ENCODE assay signal across 11 cellular contexts in the genomic region with DNA sequence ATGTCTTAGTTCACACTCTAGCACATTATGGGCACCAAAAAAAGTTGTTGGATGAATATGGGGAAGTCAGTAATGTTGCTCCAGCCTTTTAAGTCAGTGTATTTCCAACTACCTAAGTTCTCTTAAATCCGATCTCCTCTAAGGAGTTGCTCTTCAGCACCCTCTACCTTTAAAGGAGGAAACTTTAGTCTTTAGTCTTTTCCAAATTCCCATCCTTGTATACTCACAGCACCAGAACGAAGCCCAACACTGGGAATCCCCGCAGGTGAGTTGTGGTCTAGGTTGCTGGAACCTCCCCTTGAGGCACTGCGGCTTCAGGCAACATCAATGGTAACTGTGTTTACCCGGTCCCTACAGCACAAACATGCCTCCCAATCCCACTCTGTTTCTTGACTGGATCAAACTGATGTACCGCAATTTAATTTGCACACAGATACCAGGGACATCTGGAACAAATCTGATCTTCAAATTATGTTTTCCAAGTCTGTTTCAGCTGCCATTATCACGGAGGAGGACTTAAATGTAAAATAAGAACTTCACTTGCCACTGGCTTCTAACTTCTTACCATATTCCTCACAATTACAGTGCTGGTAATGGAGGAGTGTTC.
DNase-seq lines count a peak whose midpoint lies in the region; ATAC-seq and TF ChIP-seq lines count a peak whose summit lies in the region.
"Had no signal": no experiment of that assay in that cellular context is flagged by ENCODE, and none has a peak within 500 bp of the region (broad histone marks: within the 10 kb centered on the region; RNA-seq: fewer than 3 reads in every experiment).

No MANE protein-coding gene starts in this region.

- H3K36me3 Mint-ChIP-seq in CD8-positive, alpha-beta T cell, result peaks cover 21% of the 10 kb centered on the region

- no peaks in the 10 kb centered on the region for H3K27me3 ChIP-seq in IMR-90 (ENCODE audit: control insufficient read depth, insufficient read depth, low read length)
- no peaks in the 10 kb centered on the region for H3K27me3 ChIP-seq in CD8-positive, alpha-beta T cell (ENCODE audit: insufficient read depth, low read length)
- H3K27me3 ChIP-seq: neutrophil had no signal

- H3K18ac ChIP-seq in IMR-90 (ENCODE audit: low read depth, low read length), result no peak overlapping the region

- H2BK20ac ChIP-seq in IMR-90 (ENCODE audit: low read depth, low read length), result no peak overlapping the region

- H3K9me1 ChIP-seq in IMR-90 (ENCODE audit: insufficient read depth, low read length), result no peaks in the 10 kb centered on the region; the same call in 1 of the 2 replicates

- no peak overlapping the region for H3K4me2 ChIP-seq in IMR-90 (ENCODE audit: low read depth, low read length)

- peaks cover 3% of the 10 kb centered on the region; the same call in 1 of the 2 replicates for H3K4me1 ChIP-seq in IMR-90 (ENCODE audit: control insufficient read depth, insufficient read depth, low read length)
- H3K4me1 ChIP-seq in CD8-positive, alpha-beta T cell (ENCODE audit: insufficient read depth, low read length), result peaks cover 14% of the 10 kb centered on the region

- in situ Hi-C loops in IMR-90 (cut with MboI; ENCODE audit: low sequenced_read_pairs) (no loop called here), astrocyte of the cerebellum (cut with HindIII; ENCODE audit: low sequenced_read_pairs) (no loop called here)

- no peak overlapping the region for H3K14ac ChIP-seq in IMR-90 (replicated peaks; ENCODE audit: low read depth, low read length)

- no peak overlapping the region for H3K23ac ChIP-seq in IMR-90 (ENCODE audit: low read depth, low read length)

- no peak overlapping the region for H4K91ac ChIP-seq in IMR-90 (ENCODE audit: insufficient read depth, low read depth, low read length)

- POLR2A ChIA-PET in IMR-90 (lab: Charles Lee; ENCODE audit: unreplicated experiment), result no interaction called here
- POLR2A ChIA-PET in CD8-positive, alpha-beta T cell (lab: Charles Lee), result no interaction called here

- H2AK9ac ChIP-seq in IMR-90 (replicated peaks; ENCODE audit: low read depth, low read length, poor library complexity), result no peak overlapping the region

- no peaks in the 10 kb centered on the region for H3K9me3 Mint-ChIP-seq in CD8-positive, alpha-beta T cell

- no TSS peak for BruUV-seq in IMR-90 (replicated peaks; lab: Mats Ljungman, UMichigan)

- H4K5ac ChIP-seq in IMR-90 (ENCODE audit: low read depth, low read length), result no peak overlapping the region

- H3K4me3 ChIP-seq in AG09309 (ENCODE audit: control insufficient read depth, low read depth, low read length) (no peak overlapping the region), IMR-90 (ENCODE audit: insufficient read depth, low read depth, low read length) (no peak overlapping the region), astrocyte of the cerebellum (ENCODE audit: low read depth, low read length) (no peak overlapping the region)
- H3K4me3 ChIP-seq in CD8-positive, alpha-beta T cell (ENCODE audit: low read depth, low read length), result no peak overlapping the region

- dilution Hi-C loops in IMR-90 (cut with HindIII; ENCODE audit: low sequenced_read_pairs, unreplicated experiment), result no loop called here

- no peak overlapping the region for H2BK15ac ChIP-seq in IMR-90 (ENCODE audit: low read depth, low read length)

- no peak overlapping the region for H3K27ac ChIP-seq in IMR-90 (ENCODE audit: insufficient read depth, low read length)
- H3K27ac ChIP-seq in CD8-positive, alpha-beta T cell (ENCODE audit: low read depth, low read length), result no peak overlapping the region
- H3K27ac ChIP-seq: neutrophil had no signal

- 100% methylated on average over 2 of the region's 7 CpGs; no CpG with 5 or more reads in 1 of the 2 experiments for WGBS in IMR-90 (ENCODE audit: extremely low coverage in 2 of 2, insufficient read length in 1 of 2), 2 experiments

- no peak overlapping the region for H3K56ac ChIP-seq in IMR-90 (ENCODE audit: extremely low read depth, insufficient read depth, low read length)

- CTCF ChIA-PET in IMR-90 (lab: Yijun Ruan, JAX), result no interaction called here
- CTCF ChIA-PET in CD8-positive, alpha-beta T cell (lab: Charles Lee), result no interaction called here

- ATAC-seq in IMR-90 (ENCODE audit: low read depth) (0 out of 2 replicates have a peak, but pooled peaks have one; percentile 51), left colon (peak; percentile 24), HG03095 (IDR thresholded peaks at IDR 0.05; ENCODE audit: unreplicated experiment) (no peak)
- no peak for ATAC-seq in CD8-positive, alpha-beta T cell

- no peak overlapping the region for H4K8ac ChIP-seq in IMR-90 (ENCODE audit: low read depth in 2 of 2, low read length in 2 of 2)

- DNase-seq in AG09309 (ENCODE audit: low read depth) (no peak), IMR-90 (peak; percentile 19), astrocyte of the cerebellum (ENCODE audit: low read depth) (no peak), left colon (no peak), T-helper 1 cell (no peak)
- DNase-seq in CD8-positive, alpha-beta T cell, result no peak
- no peak for DNase-seq in activated CD4-positive, alpha-beta T cell treated with anti-CD3 and anti-CD28 coated beads for 1 hour
- DNase-seq: DMS79, NCI-H774 had no signal

- H2BK120ac ChIP-seq in IMR-90 (ENCODE audit: low read depth, low read length), result no peak overlapping the region

- no peaks in the 10 kb centered on the region for H3K27me3 Mint-ChIP-seq in CD8-positive, alpha-beta T cell (ENCODE audit: low read depth)

- H3K4ac ChIP-seq in IMR-90 (ENCODE audit: low read depth, low read length), result no peak overlapping the region

- no peak overlapping the region for H2AFZ ChIP-seq in IMR-90 (replicated peaks; ENCODE audit: low read length, poor library complexity)

- H2BK5ac ChIP-seq in IMR-90 (ENCODE audit: low read depth, low read length, poor library complexity, severe bottlenecking), result no peak overlapping the region

- H3K4me3 Mint-ChIP-seq in CD8-positive, alpha-beta T cell, result no peak overlapping the region

- peaks cover 7% of the 10 kb centered on the region for H3K36me3 ChIP-seq in IMR-90 (ENCODE audit: control insufficient read depth, insufficient read depth, low read length)
- H3K36me3 ChIP-seq in CD8-positive, alpha-beta T cell (ENCODE audit: insufficient read depth, low read length), result no peaks in the 10 kb centered on the region
- H3K36me3 ChIP-seq: neutrophil had no signal

- no peak overlapping the region for H3K27ac Mint-ChIP-seq in CD8-positive, alpha-beta T cell

- peaks cover 58 to 79% of the 10 kb centered on the region in 2 experiments for H3K79me1 ChIP-seq in IMR-90 (ENCODE audit: low read depth in 1 of 2, low read length in 2 of 2)

- TF ChIP-seq CTCF in AG09309 (IDR thresholded peaks at IDR 0.05; ENCODE audit: control insufficient read depth, insufficient read depth, low read depth, low read length, missing control alignments) (peak; percentile 55), IMR-90 (conservative IDR thresholded peaks at IDR 0.05; ENCODE audit: low read depth, low read length) (peak; percentile 33), astrocyte of the cerebellum (IDR thresholded peaks at IDR 0.05; ENCODE audit: low read depth, low read length, missing control alignments) (peak; percentile 50)
- TF ChIP-seq CTCF in CD8-positive, alpha-beta T cell (IDR thresholded peaks at IDR 0.05), result no peak

- TF ChIP-seq POLR2A in IMR-90 (IDR thresholded peaks at IDR 0.05; ENCODE audit: low read depth, low read length), result no peak

- H3K4me1 Mint-ChIP-seq in CD8-positive, alpha-beta T cell (ENCODE audit: low read depth), result peaks cover 69% of the 10 kb centered on the region

- peaks cover 6% of the 10 kb centered on the region for H3K9me3 ChIP-seq in IMR-90 (ENCODE audit: control insufficient read depth, insufficient read depth, low read length)
- H3K9me3 ChIP-seq in CD8-positive, alpha-beta T cell (ENCODE audit: low read length), result no peaks in the 10 kb centered on the region
- H3K9me3 ChIP-seq: neutrophil had no signal

- TF ChIP-seq RAD21 in IMR-90 (IDR thresholded peaks at IDR 0.05; ENCODE audit: low read length), result peak; percentile 39

- intact Hi-C loops in IMR-90 (cut with micrococcal nuclease), result loop anchor here (10.0 kb wide), 1 partner anchor 193 kb away; no protein-coding TSS in a partner anchor
- intact Hi-C loops in left colon (cut with DNase I, micrococcal nuclease), result no loop called here
- intact Hi-C loops in CD8-positive, alpha-beta T cell (cut with DNase I, micrococcal nuclease), result no loop called here

- no peak overlapping the region for H3K9ac ChIP-seq in IMR-90 (ENCODE audit: low read depth, low read length)

- peaks cover 40% of the 10 kb centered on the region for H4K20me1 ChIP-seq in IMR-90 (ENCODE audit: insufficient read depth, low read length)

- H2AK5ac ChIP-seq in IMR-90 (ENCODE audit: low read depth, low read length), result no peak overlapping the region

TF ChIP-seq in IMR-90, 13 proteins besides CTCF, POLR2A, EP300 and RAD21:
- TF ChIP-seq BHLHE40 (IDR thresholded peaks at IDR 0.05; ENCODE audit: low read depth, low read length) (no peak), MAFK (IDR thresholded peaks at IDR 0.05; ENCODE audit: low read depth, low read length) (no peak), MAZ (IDR thresholded peaks at IDR 0.05; ENCODE audit: borderline replicate concordance, low read depth, low read length) (no peak), SMC3 (IDR thresholded peaks at IDR 0.05; ENCODE audit: low read depth, low read length) (peak; percentile 25; the same call in 1 of the 2 replicates), NFE2L2 (IDR thresholded peaks at IDR 0.05; ENCODE audit: low read depth, low read length) (no peak)

Comparison
In these comparisons a context has a peak if more than half of its experiments do, and no peak if none do; other contexts are left out.
1. ATAC-seq: peak in IMR-90 (single experiment) and left colon (single experiment); none in CD8-positive, alpha-beta T cell (single experiment) and HG03095 (single experiment).